In genomic region chr4:932713-933070, GRCh38 we compare ENCODE assay signal across 6 cellular contexts. TPM values are rescaled to one million over a fixed set of nuclear protein-coding genes. Genes with fewer than 3 reads are reported as not detected.
A peak's percentile ranks its signal among the peaks of the same experiment; 100 is the strongest.
DNase-seq lines count a peak whose midpoint lies in the region; ATAC-seq and TF ChIP-seq lines count a peak whose summit lies in the region.

No MANE protein-coding gene starts in this region.

- H3K27me3 Mint-ChIP-seq in activated naive CD4-positive, alpha-beta T cell treated with anti-CD3 and anti-CD28 coated beads for 36 hours (ENCODE audit: low read depth), result no peaks in the 10 kb centered on the region

- peaks cover 45% of the 10 kb centered on the region for H3K4me1 Mint-ChIP-seq in activated naive CD4-positive, alpha-beta T cell treated with anti-CD3 and anti-CD28 coated beads for 36 hours (ENCODE audit: low read depth)

- CTCF ChIA-PET in activated naive CD4-positive, alpha-beta T cell treated with anti-CD3 and anti-CD28 coated beads for 36 hours (lab: Charles Lee), result interaction anchor here (0.6 to 1.1 kb wide), 4 partner anchors 31 to 640 kb away, joined by 3 to 5 read pairs (median 4); no protein-coding TSS in a partner anchor

- H3K9me3 ChIP-seq in neutrophil, result no peaks in the 10 kb centered on the region

- H3K27me3 ChIP-seq in neutrophil, result no peaks in the 10 kb centered on the region

- peak overlapping the region; percentile 90 for H3K27ac Mint-ChIP-seq in activated naive CD4-positive, alpha-beta T cell treated with anti-CD3 and anti-CD28 coated beads for 36 hours

- H3K27ac ChIP-seq in caudate nucleus (ENCODE audit: low read depth, low read length) (peak overlapping the region; percentile 27), neutrophil (peak overlapping the region; percentile 89)

- H3K4me3 Mint-ChIP-seq in activated naive CD4-positive, alpha-beta T cell treated with anti-CD3 and anti-CD28 coated beads for 36 hours, result peak overlapping the region; percentile 94

- intact Hi-C loops in activated naive CD4-positive, alpha-beta T cell treated with anti-CD3 and anti-CD28 coated beads for 36 hours (cut with micrococcal nuclease), result loop anchor here (1.0 to 5.0 kb wide), 5 partner anchors 8 to 750 kb away; partner anchors contain the start of genes FAM53A and PCGF3

- no peaks in the 10 kb centered on the region for H3K9me3 Mint-ChIP-seq in activated naive CD4-positive, alpha-beta T cell treated with anti-CD3 and anti-CD28 coated beads for 36 hours

- no peak for TF ChIP-seq CTCF in neutrophil (IDR thresholded peaks at IDR 0.05)

- peaks cover 36 to 41% of the 10 kb centered on the region in 2 experiments for H3K4me1 ChIP-seq in neutrophil (ENCODE audit: control insufficient read depth in 1 of 2, insufficient read depth in 1 of 2, low read depth in 1 of 2, low read length in 1 of 2)

- no peaks in the 10 kb centered on the region for H3K36me3 Mint-ChIP-seq in activated naive CD4-positive, alpha-beta T cell treated with anti-CD3 and anti-CD28 coated beads for 36 hours (ENCODE audit: low read depth)

- DNase-seq in activated naive CD4-positive, alpha-beta T cell treated with anti-CD3 and anti-CD28 coated beads for 36 hours, result no peak
- DNase-seq in activated naive CD4-positive, alpha-beta T cell treated with Interleukin-2 at 50 U/mL for 16 hours, result no peak
- peak in 1 of 61 donors; percentile 27 for DNase-seq in caudate nucleus (lab: John Stamatoyannopoulos, UW)
- DNase-seq in ureter (ENCODE audit: low spot score), result no peak

- ATAC-seq in GM21447 (IDR thresholded peaks at IDR 0.05; ENCODE audit: unreplicated experiment), result no peak

- no peaks in the 10 kb centered on the region for H3K36me3 ChIP-seq in neutrophil

- peak overlapping the region; percentile 63 to 74 for H3K4me3 ChIP-seq in neutrophil (ENCODE audit: low read depth in 1 of 2, low read length in 1 of 2)

RNA-seq across cellular contexts. Expression of gene TMEM175, which starts 0.4 kb away (rescaled TPM):
- 10 to 100 TPM; 13.9 to 15.8 TPM for total RNA-seq in activated naive CD4-positive, alpha-beta T cell treated with anti-CD3 and anti-CD28 coated beads for 36 hours
- total RNA-seq in ureter, result 39.1 TPM

RNA-seq across cellular contexts. Expression of gene GAK, which starts 0.6 kb away (rescaled TPM):
- total RNA-seq in activated naive CD4-positive, alpha-beta T cell treated with anti-CD3 and anti-CD28 coated beads for 36 hours, result 10 to 100 TPM; 87.6 to 96.8 TPM
- total RNA-seq in ureter, result 150 TPM

RNA-seq across cellular contexts. Expression of gene DGKQ, which starts 40.7 kb away (rescaled TPM):
- total RNA-seq in activated naive CD4-positive, alpha-beta T cell treated with anti-CD3 and anti-CD28 coated beads for 36 hours, result 10 to 100 TPM; 10.8 to 11.1 TPM
- total RNA-seq in ureter, result 17.0 TPM

RNA-seq across cellular contexts. Expression of gene IDUA, which starts 54.2 kb away (rescaled TPM):
- 10 to 100 TPM in 1 of 2 experiments, 1 to 10 TPM in 1; 9.5 to 10.5 TPM for total RNA-seq in activated naive CD4-positive, alpha-beta T cell treated with anti-CD3 and anti-CD28 coated beads for 36 hours
- total RNA-seq in ureter, result 76.4 TPM
